ENCODE assay signal across 8 cellular contexts in genomic region chr17:63773272-63774140, GRCh38. TPM values are rescaled to one million over a fixed set of nuclear protein-coding genes. Genes with fewer than 3 reads are reported as not detected.
DNase-seq lines count a peak whose midpoint lies in the region; ATAC-seq, FAIRE-seq and TF ChIP-seq lines count a peak whose summit lies in the region.

CCDC47 (minus strand) TSS chr17:63773597; CDS start chr17:63766175, 7,422 bp downstream.

- intact Hi-C loops in right cardiac atrium (cut with DNase I) (no loop called here), uterus (cut with DNase I; ENCODE audit: low total_unique reads) (no loop called here)

- TF ChIP-seq POLR2A in GM18505 (IDR thresholded peaks at IDR 0.05; ENCODE audit: borderline replicate concordance, extremely low read depth, insufficient read depth, insufficient read length) (peak; percentile 97), uterus (IDR thresholded peaks at IDR 0.05) (peak; percentile 95 to 98)

- H3K36me3 ChIP-seq in astrocyte (ENCODE audit: insufficient read depth, low read length) (peaks cover 16% of the 10 kb centered on the region), uterus (no peaks in the 10 kb centered on the region)

- H3K27me3 ChIP-seq in astrocyte (ENCODE audit: insufficient read depth, low read length) (no peaks in the 10 kb centered on the region), right cardiac atrium (ENCODE audit: control insufficient read depth, insufficient read depth) (no peaks in the 10 kb centered on the region), uterus (no peaks in the 10 kb centered on the region)

- no peaks in the 10 kb centered on the region for H3K27me3 Mint-ChIP-seq in astrocyte (ENCODE audit: low read depth, unreplicated experiment)

- H3K4me1 ChIP-seq in astrocyte (ENCODE audit: insufficient read depth, low read length) (peaks cover 11% of the 10 kb centered on the region), right cardiac atrium (ENCODE audit: control insufficient read depth, insufficient read depth, low read length) (peaks cover 4% of the 10 kb centered on the region), uterus (peaks cover 4 to 8% of the 10 kb centered on the region in 2 donors)

- H3K4me3 Mint-ChIP-seq in astrocyte (ENCODE audit: unreplicated experiment) = peak within 1 kb of the TSS; percentile 97

- peaks cover 1% of the 10 kb centered on the region for H3K36me3 Mint-ChIP-seq in astrocyte (ENCODE audit: low read depth, unreplicated experiment)

- H3K27ac Mint-ChIP-seq in astrocyte (ENCODE audit: unreplicated experiment) = peak within 1 kb of the TSS; percentile 99

- peak within 1 kb of the TSS; percentile 92 for H3K4me3 ChIP-seq in astrocyte (ENCODE audit: insufficient read depth, low read depth, low read length)
- peak within 1 kb of the TSS; percentile 82 for H3K4me3 ChIP-seq in right cardiac atrium (ENCODE audit: low read length)
- H3K4me3 ChIP-seq in uterus = peak within 1 kb of the TSS; percentile 69 to 94

- ATAC-seq in GM18505 (IDR thresholded peaks at IDR 0.05; ENCODE audit: unreplicated experiment) = peak; percentile 77
- ATAC-seq in HG02973 (IDR thresholded peaks at IDR 0.05; ENCODE audit: unreplicated experiment) = peak; percentile 78
- peak; percentile 95 to 98 for ATAC-seq in right cardiac atrium

- H3K4me1 Mint-ChIP-seq in astrocyte (ENCODE audit: low read depth, unreplicated experiment) = peaks cover 20% of the 10 kb centered on the region

- no peaks in the 10 kb centered on the region for H3K9me3 Mint-ChIP-seq in astrocyte (ENCODE audit: unreplicated experiment)

- peak within 1 kb of the TSS; percentile 98 for H3K9ac ChIP-seq in astrocyte (ENCODE audit: low read length)

- DNase-seq in NCI-H2029 (lab: John Stamatoyannopoulos, UW) = peak; percentile 97
- DNase-seq in T-helper 22 cell (ENCODE audit: low read depth) = peak; percentile 99
- DNase-seq in astrocyte (ENCODE audit: low read depth) = peak; percentile 98
- DNase-seq in right cardiac atrium = peak; percentile 99
- DNase-seq in pulmonary artery endothelial cell (ENCODE audit: low read depth, low spot score) = peak; percentile 96
- peak; percentile 99 for DNase-seq in uterus

- H3K27ac ChIP-seq in astrocyte (ENCODE audit: low read depth, low read length) = peak within 1 kb of the TSS; percentile 97
- peak within 1 kb of the TSS; percentile 94 for H3K27ac ChIP-seq in right cardiac atrium (ENCODE audit: low read length)
- peak within 1 kb of the TSS; percentile 94 to 99 for H3K27ac ChIP-seq in uterus

- peaks cover 92% of the 10 kb centered on the region for H3K79me2 ChIP-seq in astrocyte (ENCODE audit: insufficient read depth, low read length)

- no peaks in the 10 kb centered on the region for H3K9me3 ChIP-seq in astrocyte (ENCODE audit: insufficient read depth, low read depth, low read length)
- no peaks in the 10 kb centered on the region for H3K9me3 ChIP-seq in right cardiac atrium (ENCODE audit: control insufficient read depth, low read length)
- no peaks in the 10 kb centered on the region for H3K9me3 ChIP-seq in uterus

- WGBS in right cardiac atrium = under 1% methylated on average over 74 of the region's 74 CpGs

- peak within 1 kb of the TSS; percentile 77 for H2AFZ ChIP-seq in astrocyte (ENCODE audit: low read depth, low read length)

- peak within 1 kb of the TSS; percentile 93 for H3K4me2 ChIP-seq in astrocyte (ENCODE audit: low read length)

- FAIRE-seq in astrocyte (lab: Jason Lieb, UNC) = peak; percentile 56

- peaks cover 76% of the 10 kb centered on the region for H4K20me1 ChIP-seq in astrocyte (ENCODE audit: insufficient read depth, low read length)

- TF ChIP-seq CTCF in astrocyte (IDR thresholded peaks at IDR 0.05; ENCODE audit: insufficient read depth, low read depth, low read length) = no peak
- peak in 1 of 4 experiments; percentile 9 for TF ChIP-seq CTCF in uterus (IDR thresholded peaks at IDR 0.05)

RNA-seq across cellular contexts. Expression of gene CCDC47, which starts in this region (rescaled TPM):
- total RNA-seq in astrocyte (92.8 and 95.6 TPM in 2 replicates), right cardiac atrium (100 to 1,000 TPM in 2 of 4 donors, 10 to 100 TPM in 2; 90.0 to 122 (median 99.9) TPM), pulmonary artery endothelial cell (92.4 and 113 TPM in 2 replicates), uterus (10 to 100 TPM; 15.1 to 91.5 (median 49.3) TPM)
- 65.9 TPM for polyA plus RNA-seq in right cardiac atrium

Comparison
In these comparisons a context has a peak if more than half of its experiments do, and no peak if none do; other contexts are left out.
1. Peak in every context shown above with its lines: DNase-seq, ATAC-seq, H3K4me3 ChIP-seq and H3K27ac ChIP-seq.